In genomic region chr7:47875998-47876744, GRCh38 we compare ENCODE assay signal across 24 cellular contexts.
"Had no signal": no experiment of that assay in that cellular context is flagged by ENCODE, and none has a peak within 500 bp of the region (broad histone marks: within the 10 kb centered on the region; RNA-seq: fewer than 3 reads in every experiment).

No MANE protein-coding gene starts in this region.

- H3K9me3 Mint-ChIP-seq: activated B cell treated with CpG ODN at 0.5 μM for 24 hours; activated CD8-positive, alpha-beta T cell treated with anti-CD3 and anti-CD28 coated beads for 36 hours; activated T-cell treated with anti-CD3 and anti-CD28 coated beads, Interleukin-2, amount 50 U/mL, for 4 hours; activated T-helper 17 cell treated with anti-CD3 and anti-CD28 coated beads, Interleukin-2, amount 50 U/mL, for 72 hours; T-helper 2 cell treated with Interferon-gamma antibody and Interleukin-4, amounts not matched to agents 5 μg/mL and 100 μg/mL, for 36 hours had no signal

- DNase-seq: activated B cell treated with CpG ODN at 0.5 μM for 24 hours; activated CD4-positive, alpha-beta T cell treated with anti-CD3 and anti-CD28 coated beads, Interleukin-2, amount 50 U/mL, for 1 hour; activated CD8-positive, alpha-beta T cell treated with anti-CD3 and anti-CD28 coated beads for 36 hours; activated gamma-delta T cell treated with Interleukin-2 at 50 U/mL for 16 hours; activated naive CD4-positive, alpha-beta T cell treated with anti-CD3 and anti-CD28 coated beads, Interleukin-2, amount 50 U/mL, for 16 hours; activated T-cell treated with anti-CD3 and anti-CD28 coated beads, Interleukin-2, amount 50 U/mL, for 4 hours; amniotic stem cell; brain microvascular endothelial cell; caudate nucleus; dermis blood vessel endothelial cell; effector CD4-positive, alpha-beta T cell; esophagus squamous epithelium; hippocampal formation; kidney; nucleus accumbens; right lobe of liver; stimulated activated CD4-positive, alpha-beta T cell treated with anti-CD3 and anti-CD28 coated beads, Interleukin-2, amount 100 ng/mL, for 48 hours; stomach; T-helper 1 cell; thyroid gland; upper lobe of left lung had no signal

- H3K36me3 ChIP-seq: brain microvascular endothelial cell, esophagus squamous epithelium, right lobe of liver, stomach, thyroid gland, upper lobe of left lung had no signal

- H3K27ac Mint-ChIP-seq: activated B cell treated with CpG ODN at 0.5 μM for 24 hours; activated CD8-positive, alpha-beta T cell treated with anti-CD3 and anti-CD28 coated beads for 36 hours; activated T-helper 17 cell treated with anti-CD3 and anti-CD28 coated beads, Interleukin-2, amount 50 U/mL, for 72 hours; T-helper 2 cell treated with Interferon-gamma antibody and Interleukin-4, amounts not matched to agents 5 μg/mL and 100 μg/mL, for 36 hours had no signal

- H3K4me1 Mint-ChIP-seq: activated B cell treated with CpG ODN at 0.5 μM for 24 hours; activated T-helper 17 cell treated with anti-CD3 and anti-CD28 coated beads, Interleukin-2, amount 50 U/mL, for 72 hours had no signal

- H3K4me1 ChIP-seq: esophagus squamous epithelium, right lobe of liver, stomach, thyroid gland, upper lobe of left lung had no signal

- H3K9me3 ChIP-seq: esophagus squamous epithelium, right lobe of liver, stomach, thyroid gland, upper lobe of left lung had no signal

- ATAC-seq: activated CD8-positive, alpha-beta T cell treated with anti-CD3 and anti-CD28 coated beads for 36 hours; activated T-cell treated with anti-CD3 and anti-CD28 coated beads, Interleukin-2, amount 50 U/mL, for 4 hours; activated T-helper 17 cell treated with anti-CD3 and anti-CD28 coated beads, Interleukin-2, amount 50 U/mL, for 72 hours; left lobe of liver; right lobe of liver had no signal

- H3K4me3 ChIP-seq: esophagus squamous epithelium, right lobe of liver, stomach, thyroid gland, upper lobe of left lung had no signal

- H3K4me3 Mint-ChIP-seq: activated B cell treated with CpG ODN at 0.5 μM for 24 hours; activated CD8-positive, alpha-beta T cell treated with anti-CD3 and anti-CD28 coated beads for 36 hours; activated T-cell treated with anti-CD3 and anti-CD28 coated beads, Interleukin-2, amount 50 U/mL, for 4 hours; activated T-helper 17 cell treated with anti-CD3 and anti-CD28 coated beads, Interleukin-2, amount 50 U/mL, for 72 hours; T-helper 2 cell treated with Interferon-gamma antibody and Interleukin-4, amounts not matched to agents 5 μg/mL and 100 μg/mL, for 36 hours had no signal

- H3K27me3 Mint-ChIP-seq: activated B cell treated with CpG ODN at 0.5 μM for 24 hours; activated CD8-positive, alpha-beta T cell treated with anti-CD3 and anti-CD28 coated beads for 36 hours had no signal

- H3K27ac ChIP-seq: brain microvascular endothelial cell, esophagus squamous epithelium, right lobe of liver, stomach, thyroid gland, upper lobe of left lung had no signal

- H3K27me3 ChIP-seq: brain microvascular endothelial cell, esophagus squamous epithelium, right lobe of liver, stomach, thyroid gland, upper lobe of left lung had no signal
